Comparison of ENCODE assay signal across 1 cellular context in genomic region chr17:54968954-54969400, GRCh38.
TF ChIP-seq lines count a peak whose summit lies in the region.

No MANE protein-coding gene starts in this region.

TF ChIP-seq in H1, 55 proteins besides CTCF, POLR2A, EP300 and RAD21 (continued from another document):
- TF ChIP-seq SAP30 (IDR thresholded peaks at IDR 0.05; ENCODE audit: insufficient read depth, insufficient replicate concordance, low read length) (peak; percentile 93), ASH2L (IDR thresholded peaks at IDR 0.05; ENCODE audit: low read length) (peak; percentile 22), SIN3A (conservative IDR thresholded peaks at IDR 0.05 in 1 of 2, IDR thresholded peaks at IDR 0.05 in 1 of 2; ENCODE audit: low read depth in 1 of 2, low read length in 2 of 2) (peak in 1 of 2 experiments; percentile 60; a peak in 2 of 4 replicates)
